8 cellular contexts compared by ENCODE assay signal in genomic region chr20:2692036-2692885, GRCh38. TPM values are rescaled to one million over a fixed set of nuclear protein-coding genes. Genes with fewer than 3 reads are reported as not detected.
A peak's percentile ranks its signal among the peaks of the same experiment; 100 is the strongest.
DNase-seq lines count a peak whose midpoint lies in the region; ATAC-seq and TF ChIP-seq lines count a peak whose summit lies in the region.

Gene EBF4 (plus strand): TSS chr20:2692780. CDS start chr20:2693646, 866 bp downstream.

- H2AK5ac ChIP-seq in neuronal stem cell (ENCODE audit: low read depth, low read length) = peak within 1 kb of the TSS; percentile 96

- H2BK15ac ChIP-seq in neuronal stem cell (ENCODE audit: low read length) = no peak within 1 kb of the TSS

- H3K36me3 ChIP-seq in GM06990 (ENCODE audit: control insufficient read depth, insufficient read depth, low read length) (no peaks in the 10 kb centered on the region), neuronal stem cell (replicated peaks in 1 of 2; ENCODE audit: control insufficient read depth in 2 of 2, insufficient read depth in 2 of 2, low read length in 2 of 2) (no peaks in the 10 kb centered on the region)

- no peak within 1 kb of the TSS for H2BK12ac ChIP-seq in neuronal stem cell (ENCODE audit: low read length)

- peaks cover 3% of the 10 kb centered on the region for H3K79me1 ChIP-seq in neuronal stem cell (ENCODE audit: low read depth, low read length)

- no peak for ATAC-seq in GM18867 (IDR thresholded peaks at IDR 0.05; ENCODE audit: unreplicated experiment)
- ATAC-seq in GM19035 (IDR thresholded peaks at IDR 0.05; ENCODE audit: unreplicated experiment) = no peak
- no peak for ATAC-seq in HG02870 (IDR thresholded peaks at IDR 0.05; ENCODE audit: unreplicated experiment)

- peak within 1 kb of the TSS; percentile 85 for H3K18ac ChIP-seq in neuronal stem cell (ENCODE audit: low read length)

- peak within 1 kb of the TSS; percentile 65 for H3K4me2 ChIP-seq in neuronal stem cell (ENCODE audit: insufficient read depth, low read length, poor library complexity, severe bottlenecking)

- H3K4me1 ChIP-seq in neuronal stem cell (ENCODE audit: control insufficient read depth in 2 of 2, insufficient read depth in 1 of 2, low read depth in 1 of 2, low read length in 2 of 2) = peaks cover 20 to 23% of the 10 kb centered on the region in 2 donors

- no CpG with 5 or more reads among the region's 106 CpGs for WGBS in neuronal stem cell (ENCODE audit: extremely low coverage in 2 of 2, insufficient read length in 2 of 2, insufficient replicate concordance in 1 of 2), 2 donors

- H2AFZ ChIP-seq in neuronal stem cell (ENCODE audit: low read length) = peak within 1 kb of the TSS; percentile 96

- H3K9me3 ChIP-seq in neuronal stem cell (replicated peaks in 1 of 2; ENCODE audit: control insufficient read depth in 2 of 2, insufficient read depth in 1 of 2, low read depth in 1 of 2, low read length in 2 of 2) = no peaks in the 10 kb centered on the region

- H3K27me3 ChIP-seq in GM06990 (replicated peaks; ENCODE audit: control insufficient read depth, insufficient read depth, low read length) (peaks cover 5% of the 10 kb centered on the region), neuronal stem cell (ENCODE audit: control insufficient read depth in 3 of 3, insufficient read depth in 3 of 3, low read depth in 1 of 3, low read length in 3 of 3) (peaks cover 30 to 81% (median 47%) of the 10 kb centered on the region in 3 experiments)

- no peak within 1 kb of the TSS for H2BK5ac ChIP-seq in neuronal stem cell (ENCODE audit: low read length)

- DNase-seq in GM06990 (ENCODE audit: extremely low read depth, insufficient read length) = peak; percentile 24
- DNase-seq in NCI-H1105 (lab: John Stamatoyannopoulos, UW) = peak; percentile 32
- DNase-seq in activated naive CD4-positive, alpha-beta T cell treated with anti-CD3 and anti-CD28 coated beads, Interleukin-2, amount 50 U/mL, for 16 hours = peak; percentile 26
- peak; percentile 53 for DNase-seq in globus pallidus (ENCODE audit: low spot score)
- DNase-seq in neuronal stem cell (ENCODE audit: low spot score) = no peak

- H3K23ac ChIP-seq in neuronal stem cell (ENCODE audit: low read depth, low read length, poor library complexity) = peak within 1 kb of the TSS; percentile 90

- H4K91ac ChIP-seq in neuronal stem cell (ENCODE audit: low read depth, low read length, poor library complexity) = no peak within 1 kb of the TSS

- H2BK120ac ChIP-seq in neuronal stem cell (ENCODE audit: low read depth, low read length) = no peak within 1 kb of the TSS

- H3K4me3 ChIP-seq in GM06990 (replicated peaks; ENCODE audit: low read depth, low read length) = no peak within 1 kb of the TSS; the same call in 1 of the 2 replicates
- H3K4me3 ChIP-seq in neuronal stem cell (ENCODE audit: low read length in 2 of 2) = peak within 1 kb of the TSS; percentile 56 to 78

- H4K8ac ChIP-seq in neuronal stem cell (ENCODE audit: low read depth, low read length) = no peak within 1 kb of the TSS

- peak within 1 kb of the TSS; percentile 76 for H3K9ac ChIP-seq in neuronal stem cell (ENCODE audit: low read depth, low read length, poor library complexity)

- peak within 1 kb of the TSS; percentile 94 for H3K14ac ChIP-seq in neuronal stem cell (ENCODE audit: low read length)

- no peak within 1 kb of the TSS for H3K4ac ChIP-seq in neuronal stem cell (ENCODE audit: low read length)

- H3K27ac ChIP-seq in neuronal stem cell (replicated peaks; ENCODE audit: low read length) = no peak within 1 kb of the TSS

- no peak for TF ChIP-seq CTCF in GM06990 (IDR thresholded peaks at IDR 0.05; ENCODE audit: insufficient read depth, low read length, poor library complexity, severe bottlenecking)

RNA-seq across cellular contexts. Expression of gene EBF4, which starts in this region (rescaled TPM):
- polyA plus RNA-seq in neuronal stem cell (2013, experiment 1 of 2) = 19.6 TPM
- polyA plus RNA-seq in neuronal stem cell (2013, experiment 2 of 2) = 17.3 TPM
